In genomic region chr1:212186427-212187207, GRCh38 we compare ENCODE assay signal across 8 cellular contexts.
A peak's percentile ranks its signal among the peaks of the same experiment; 100 is the strongest.
DNase-seq lines count a peak whose midpoint lies in the region; ATAC-seq and TF ChIP-seq lines count a peak whose summit lies in the region.

No MANE protein-coding gene starts in this region.

- H3K27me3 ChIP-seq in Peyer's patch (no peaks in the 10 kb centered on the region), gastroesophageal sphincter (no peaks in the 10 kb centered on the region), sigmoid colon (no peaks in the 10 kb centered on the region)
- H3K27me3 ChIP-seq in naive thymus-derived CD4-positive, alpha-beta T cell (ENCODE audit: control insufficient read depth in 2 of 2, insufficient read depth in 2 of 2, low read length in 2 of 2) = no peaks in the 10 kb centered on the region

- no peaks in the 10 kb centered on the region for H3K27me3 Mint-ChIP-seq in naive thymus-derived CD4-positive, alpha-beta T cell

- POLR2A ChIA-PET in naive thymus-derived CD4-positive, alpha-beta T cell (lab: Charles Lee) = no interaction called here

- peak overlapping the region; percentile 39 to 93 (median 87) for H3K27ac Mint-ChIP-seq in naive thymus-derived CD4-positive, alpha-beta T cell

- H3K36me3 ChIP-seq in Peyer's patch = no peaks in the 10 kb centered on the region
- no peaks in the 10 kb centered on the region for H3K36me3 ChIP-seq in naive thymus-derived CD4-positive, alpha-beta T cell (ENCODE audit: control insufficient read depth in 2 of 3, insufficient read depth in 3 of 3, low read length in 3 of 3)
- H3K36me3 ChIP-seq in gastroesophageal sphincter = no peaks in the 10 kb centered on the region
- H3K36me3 ChIP-seq in sigmoid colon = no peaks in the 10 kb centered on the region

- H3K9me3 ChIP-seq in Peyer's patch (no peaks in the 10 kb centered on the region), gastroesophageal sphincter (no peaks in the 10 kb centered on the region), sigmoid colon (no peaks in the 10 kb centered on the region)
- H3K9me3 ChIP-seq in naive thymus-derived CD4-positive, alpha-beta T cell (ENCODE audit: control insufficient read depth in 2 of 3, low read length in 3 of 3) = no peaks in the 10 kb centered on the region

- H3K27ac ChIP-seq in Peyer's patch = peak overlapping the region in 2 of 4 donors; percentile 7 to 16
- H3K27ac ChIP-seq in naive thymus-derived CD4-positive, alpha-beta T cell (ENCODE audit: low read depth, low read length) = peak overlapping the region; percentile 23
- no peak overlapping the region for H3K27ac ChIP-seq in gastroesophageal sphincter
- no peak overlapping the region for H3K27ac ChIP-seq in sigmoid colon

- TF ChIP-seq EP300 in gastroesophageal sphincter (IDR thresholded peaks at IDR 0.05) (no peak), sigmoid colon (IDR thresholded peaks at IDR 0.05) (no peak)

- WGBS in gastroesophageal sphincter (ENCODE audit: low coverage in 1 of 2), 2 donors = 66% methylated on average over 6 to 8 of the region's 8 CpGs
- 35 to 48% methylated on average over 8 of the region's 8 CpGs for WGBS in sigmoid colon, 2 donors

- CTCF ChIA-PET in naive thymus-derived CD4-positive, alpha-beta T cell (lab: Charles Lee) = no interaction called here

- H3K9me3 Mint-ChIP-seq in naive thymus-derived CD4-positive, alpha-beta T cell = peaks cover 0 to 2% (median 0%) of the 10 kb centered on the region in 11 donors

- H3K4me3 ChIP-seq in Peyer's patch = no peak overlapping the region
- H3K4me3 ChIP-seq in naive thymus-derived CD4-positive, alpha-beta T cell (ENCODE audit: low read length) = peak overlapping the region; percentile 38
- no peak overlapping the region for H3K4me3 ChIP-seq in gastroesophageal sphincter
- H3K4me3 ChIP-seq in sigmoid colon = no peak overlapping the region

- H3K4me3 Mint-ChIP-seq in naive thymus-derived CD4-positive, alpha-beta T cell = peak overlapping the region; percentile 38 to 84 (median 80)

- peaks cover 15 to 38% (median 26%) of the 10 kb centered on the region in 7 donors for H3K4me1 Mint-ChIP-seq in naive thymus-derived CD4-positive, alpha-beta T cell

- intact Hi-C loops in naive thymus-derived CD4-positive, alpha-beta T cell (cut with micrococcal nuclease) = loop anchor here in 1 of 2 donors (2.0 to 10.0 kb wide), 4 partner anchors 24 to 98 kb away; partner anchors contain the start of gene PPP2R5A
- intact Hi-C loops in sigmoid colon (cut with DNase I) = no loop called here

- H3K36me3 Mint-ChIP-seq in naive thymus-derived CD4-positive, alpha-beta T cell = peaks cover 0 to 8% (median 0%) of the 10 kb centered on the region in 5 donors

- peak; percentile 51 for DNase-seq in Ammon's horn (ENCODE audit: low spot score)
- DNase-seq in Peyer's patch = peak in 2 of 3 donors; percentile 27 to 57
- peak in 3 of 9 donors; percentile 11 to 20 (median 15) for DNase-seq in naive thymus-derived CD4-positive, alpha-beta T cell
- no peak for DNase-seq in DMS79 treated with DMSO at 0.1 percent for 48 hours (lab: John Stamatoyannopoulos, UW)
- no peak for DNase-seq in sigmoid colon

- peak; percentile 99 for ATAC-seq in GM18867 (IDR thresholded peaks at IDR 0.05; ENCODE audit: unreplicated experiment)
- peak; percentile 95 for ATAC-seq in HG03039 (IDR thresholded peaks at IDR 0.05; ENCODE audit: unreplicated experiment)
- peak; percentile 81 for ATAC-seq in naive thymus-derived CD4-positive, alpha-beta T cell
- ATAC-seq in gastroesophageal sphincter = no peak

- TF ChIP-seq POLR2A in Peyer's patch (IDR thresholded peaks at IDR 0.05) (no peak), gastroesophageal sphincter (IDR thresholded peaks at IDR 0.05) (no peak), sigmoid colon (IDR thresholded peaks at IDR 0.05) (no peak)

- TF ChIP-seq CTCF in Peyer's patch (IDR thresholded peaks at IDR 0.05) = no peak
- no peak for TF ChIP-seq CTCF in gastroesophageal sphincter (IDR thresholded peaks at IDR 0.05)
- TF ChIP-seq CTCF in sigmoid colon (IDR thresholded peaks at IDR 0.05) = no peak

- H3K4me1 ChIP-seq in Peyer's patch (no peaks in the 10 kb centered on the region), gastroesophageal sphincter (no peaks in the 10 kb centered on the region), sigmoid colon (no peaks in the 10 kb centered on the region)
- H3K4me1 ChIP-seq in naive thymus-derived CD4-positive, alpha-beta T cell (ENCODE audit: control insufficient read depth in 2 of 2, insufficient read depth in 2 of 2, low read length in 2 of 2) = peaks cover 4 to 7% of the 10 kb centered on the region in 2 donors

Comparison
In these comparisons a context has a peak if more than half of its experiments do, and no peak if none do; other contexts are left out.
1. DNase-seq: peak in Ammon's horn (single experiment) and Peyer's patch (2 of 3); none in DMS79 treated with DMSO at 0.1 percent for 48 hours (single experiment) and sigmoid colon (single experiment).